Comparison of ENCODE assay signal across 1 cellular context in the genomic region with DNA sequence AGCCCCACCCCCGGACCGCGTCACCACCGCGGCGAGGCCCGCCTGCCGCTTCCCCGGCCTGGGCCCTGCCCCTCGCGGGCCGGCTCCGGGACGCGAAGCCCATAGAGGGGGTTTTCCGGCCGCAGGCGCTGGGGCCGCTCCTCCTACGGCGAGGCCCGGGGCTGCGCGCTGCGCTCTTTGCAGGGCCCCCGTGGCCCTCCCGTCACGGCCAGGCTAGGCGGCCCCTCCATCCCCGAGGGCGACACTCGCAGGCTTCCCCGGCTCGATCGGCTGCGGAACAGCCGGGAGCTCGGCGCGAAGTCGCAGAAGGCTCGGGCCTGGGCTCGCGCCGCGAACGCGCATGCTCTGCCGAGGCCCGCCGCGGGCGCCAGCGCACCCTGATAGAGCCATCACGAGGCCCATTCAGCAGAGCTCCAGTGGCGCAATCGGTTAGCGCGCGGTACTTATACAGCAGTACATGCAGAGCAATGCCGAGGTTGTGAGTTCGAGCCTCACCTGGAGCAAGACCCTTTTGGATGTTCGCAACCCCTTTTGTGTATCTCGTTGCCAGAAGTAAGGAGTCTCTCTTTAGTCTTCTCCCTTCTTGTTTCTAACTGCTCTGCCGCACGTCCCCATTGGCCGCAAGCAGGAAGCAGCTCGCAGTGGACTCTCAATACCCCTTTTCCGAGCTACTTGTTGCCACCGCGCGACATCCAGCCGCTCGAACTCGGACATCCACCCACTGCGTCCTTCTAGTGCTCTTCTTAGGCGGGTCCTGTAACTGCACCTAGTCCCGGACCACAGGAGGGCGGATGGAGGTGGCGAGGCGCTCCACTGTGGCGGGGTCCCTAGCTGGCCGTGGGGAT.
TF ChIP-seq lines count a peak whose summit lies in the region.

No MANE protein-coding gene starts in this region.

TF ChIP-seq in HepG2, 621 proteins besides CTCF, POLR2A, EP300 and RAD21 (continued from another document and continues in another):
- TF ChIP-seq THYN1 (CRISPR knock-in tag; IDR thresholded peaks at IDR 0.05; ENCODE audit: borderline replicate concordance, low read depth) (peak; percentile 87; the same call in 1 of the 2 replicates), ZNF761 (CRISPR knock-in tag; conservative IDR thresholded peaks at IDR 0.05) (peak; percentile 97), HOXD1 (CRISPR knock-in tag; IDR thresholded peaks at IDR 0.05) (peak; percentile 88; the same call in 1 of the 2 replicates), PHF21A (CRISPR knock-in tag; IDR thresholded peaks at IDR 0.05) (peak; percentile 88), ZNF562 (CRISPR knock-in tag; IDR thresholded peaks at IDR 0.05; ENCODE audit: borderline replicate concordance) (peak; percentile 81; the same call in 1 of the 2 replicates), SNAPC2 (CRISPR knock-in tag; IDR thresholded peaks at IDR 0.05) (no peak; the same call in 1 of the 2 replicates), SOX5 (CRISPR knock-in tag; IDR thresholded peaks at IDR 0.05; ENCODE audit: borderline replicate concordance) (peak; percentile 78), YEATS2 (CRISPR knock-in tag; IDR thresholded peaks at IDR 0.05; ENCODE audit: borderline replicate concordance) (peak; percentile 80; the same call in 1 of the 2 replicates), HIVEP1 (CRISPR knock-in tag; IDR thresholded peaks at IDR 0.05) (peak; percentile 73), ZNF773 (CRISPR knock-in tag; IDR thresholded peaks at IDR 0.05; ENCODE audit: borderline replicate concordance) (peak; percentile 79), TEAD2 (CRISPR knock-in tag; IDR thresholded peaks at IDR 0.05) (peak; percentile 93), NFKBIZ (CRISPR knock-in tag; IDR thresholded peaks at IDR 0.05) (peak; percentile 86), CEBPG (CRISPR knock-in tag; IDR thresholded peaks at IDR 0.05) (peak; percentile 99), FOXK2 (IDR thresholded peaks at IDR 0.05) (0 out of 2 replicates have a peak, but pooled peaks have one; percentile 35), SOX13 (IDR thresholded peaks at IDR 0.05) (peak; percentile 54; the same call in 1 of the 2 replicates), SOX13 (CRISPR knock-in tag; conservative IDR thresholded peaks at IDR 0.05 in 1 of 2, IDR thresholded peaks at IDR 0.05 in 1 of 2) (peak in 1 of 2 experiments; percentile 64; a peak in 1 of 4 replicates), FOXP1 (IDR thresholded peaks at IDR 0.05) (no peak), FOXP1 (CRISPR knock-in tag; IDR thresholded peaks at IDR 0.05) (0 out of 2 replicates have a peak, but pooled peaks have one; percentile 38), ZNF674 (CRISPR knock-in tag; IDR thresholded peaks at IDR 0.05; ENCODE audit: low read depth) (0 out of 2 replicates have a peak, but pooled peaks have one; percentile 24), DNMT3B (CRISPR knock-in tag; conservative IDR thresholded peaks at IDR 0.05) (peak; percentile 91), ZNF446 (CRISPR knock-in tag; IDR thresholded peaks at IDR 0.05) (peak; percentile 88), IRX3 (CRISPR knock-in tag; IDR thresholded peaks at IDR 0.05; ENCODE audit: borderline replicate concordance, low read depth) (peak; percentile 96; the same call in 1 of the 2 replicates), ZNF747 (CRISPR knock-in tag; IDR thresholded peaks at IDR 0.05; ENCODE audit: borderline replicate concordance) (peak; percentile 92), ZNF367 (CRISPR knock-in tag; IDR thresholded peaks at IDR 0.05; ENCODE audit: borderline replicate concordance) (peak; percentile 89; the same call in 1 of the 2 replicates), XRCC5 (optimal IDR thresholded peaks at IDR 0.05; ENCODE audit: low read length) (peak; percentile 74), AHR (CRISPR knock-in tag; IDR thresholded peaks at IDR 0.05) (no peak), ZFP36 (IDR thresholded peaks at IDR 0.05; ENCODE audit: borderline replicate concordance, low read depth, low read length, partially characterized antibody) (peak; percentile 9), ZNF350 (CRISPR knock-in tag; IDR thresholded peaks at IDR 0.05; ENCODE audit: borderline replicate concordance, low read depth) (peak; percentile 82; the same call in 1 of the 2 replicates), ARID2 (CRISPR knock-in tag; IDR thresholded peaks at IDR 0.05; ENCODE audit: borderline replicate concordance) (peak; percentile 97), ZNF331 (CRISPR knock-in tag; IDR thresholded peaks at IDR 0.05) (peak; percentile 98), MIER3 (CRISPR knock-in tag; IDR thresholded peaks at IDR 0.05; ENCODE audit: borderline replicate concordance) (peak; percentile 97; the same call in 1 of the 2 replicates), HNRNPK (IDR thresholded peaks at IDR 0.05; ENCODE audit: low read depth, low read length, poor library complexity, severe bottlenecking) (peak; percentile 80), HNF4A (CRISPR knock-in tag; IDR thresholded peaks at IDR 0.05) (peak; percentile 44; the same call in 1 of the 2 replicates), ELF1 (CRISPR knock-in tag; IDR thresholded peaks at IDR 0.05) (peak; percentile 41; the same call in 1 of the 2 replicates)
- TF ChIP-seq, protein P1, sequence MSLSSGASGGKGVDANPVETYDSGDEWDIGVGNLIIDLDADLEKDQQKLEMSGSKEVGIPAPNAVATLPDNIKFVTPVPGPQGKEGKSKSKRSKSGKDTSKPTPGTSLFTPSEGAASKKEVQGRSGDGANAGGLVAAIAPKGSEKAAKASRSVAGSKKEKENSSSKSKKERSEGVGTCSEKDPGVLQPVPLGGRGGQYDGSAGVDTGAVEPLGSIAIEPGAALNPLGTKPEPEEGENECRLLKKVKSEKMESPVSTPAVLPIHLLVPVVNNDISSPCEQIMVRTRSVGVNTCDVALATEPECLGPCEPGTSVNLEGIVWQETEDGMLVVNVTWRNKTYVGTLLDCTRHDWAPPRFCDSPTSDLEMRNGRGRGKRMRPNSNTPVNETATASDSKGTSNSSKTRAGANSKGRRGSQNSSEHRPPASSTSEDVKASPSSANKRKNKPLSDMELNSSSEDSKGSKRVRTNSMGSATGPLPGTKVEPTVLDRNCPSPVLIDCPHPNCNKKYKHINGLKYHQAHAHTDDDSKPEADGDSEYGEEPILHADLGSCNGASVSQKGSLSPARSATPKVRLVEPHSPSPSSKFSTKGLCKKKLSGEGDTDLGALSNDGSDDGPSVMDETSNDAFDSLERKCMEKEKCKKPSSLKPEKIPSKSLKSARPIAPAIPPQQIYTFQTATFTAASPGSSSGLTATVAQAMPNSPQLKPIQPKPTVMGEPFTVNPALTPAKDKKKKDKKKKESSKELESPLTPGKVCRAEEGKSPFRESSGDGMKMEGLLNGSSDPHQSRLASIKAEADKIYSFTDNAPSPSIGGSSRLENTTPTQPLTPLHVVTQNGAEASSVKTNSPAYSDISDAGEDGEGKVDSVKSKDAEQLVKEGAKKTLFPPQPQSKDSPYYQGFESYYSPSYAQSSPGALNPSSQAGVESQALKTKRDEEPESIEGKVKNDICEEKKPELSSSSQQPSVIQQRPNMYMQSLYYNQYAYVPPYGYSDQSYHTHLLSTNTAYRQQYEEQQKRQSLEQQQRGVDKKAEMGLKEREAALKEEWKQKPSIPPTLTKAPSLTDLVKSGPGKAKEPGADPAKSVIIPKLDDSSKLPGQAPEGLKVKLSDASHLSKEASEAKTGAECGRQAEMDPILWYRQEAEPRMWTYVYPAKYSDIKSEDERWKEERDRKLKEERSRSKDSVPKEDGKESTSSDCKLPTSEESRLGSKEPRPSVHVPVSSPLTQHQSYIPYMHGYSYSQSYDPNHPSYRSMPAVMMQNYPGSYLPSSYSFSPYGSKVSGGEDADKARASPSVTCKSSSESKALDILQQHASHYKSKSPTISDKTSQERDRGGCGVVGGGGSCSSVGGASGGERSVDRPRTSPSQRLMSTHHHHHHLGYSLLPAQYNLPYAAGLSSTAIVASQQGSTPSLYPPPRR (CRISPR knock-in tag; IDR thresholded peaks at IDR 0.05; ENCODE audit: borderline replicate concordance): peak; percentile 77
- TF ChIP-seq, protein P2, sequence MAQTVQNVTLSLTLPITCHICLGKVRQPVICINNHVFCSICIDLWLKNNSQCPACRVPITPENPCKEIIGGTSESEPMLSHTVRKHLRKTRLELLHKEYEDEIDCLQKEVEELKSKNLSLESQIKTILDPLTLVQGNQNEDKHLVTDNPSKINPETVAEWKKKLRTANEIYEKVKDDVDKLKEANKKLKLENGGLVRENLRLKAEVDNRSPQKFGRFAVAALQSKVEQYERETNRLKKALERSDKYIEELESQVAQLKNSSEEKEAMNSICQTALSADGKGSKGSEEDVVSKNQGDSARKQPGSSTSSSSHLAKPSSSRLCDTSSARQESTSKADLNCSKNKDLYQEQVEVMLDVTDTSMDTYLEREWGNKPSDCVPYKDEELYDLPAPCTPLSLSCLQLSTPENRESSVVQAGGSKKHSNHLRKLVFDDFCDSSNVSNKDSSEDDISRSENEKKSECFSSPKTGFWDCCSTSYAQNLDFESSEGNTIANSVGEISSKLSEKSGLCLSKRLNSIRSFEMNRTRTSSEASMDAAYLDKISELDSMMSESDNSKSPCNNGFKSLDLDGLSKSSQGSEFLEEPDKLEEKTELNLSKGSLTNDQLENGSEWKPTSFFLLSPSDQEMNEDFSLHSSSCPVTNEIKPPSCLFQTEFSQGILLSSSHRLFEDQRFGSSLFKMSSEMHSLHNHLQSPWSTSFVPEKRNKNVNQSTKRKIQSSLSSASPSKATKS (CRISPR knock-in tag; IDR thresholded peaks at IDR 0.05): no peak
- TF ChIP-seq, protein P3, sequence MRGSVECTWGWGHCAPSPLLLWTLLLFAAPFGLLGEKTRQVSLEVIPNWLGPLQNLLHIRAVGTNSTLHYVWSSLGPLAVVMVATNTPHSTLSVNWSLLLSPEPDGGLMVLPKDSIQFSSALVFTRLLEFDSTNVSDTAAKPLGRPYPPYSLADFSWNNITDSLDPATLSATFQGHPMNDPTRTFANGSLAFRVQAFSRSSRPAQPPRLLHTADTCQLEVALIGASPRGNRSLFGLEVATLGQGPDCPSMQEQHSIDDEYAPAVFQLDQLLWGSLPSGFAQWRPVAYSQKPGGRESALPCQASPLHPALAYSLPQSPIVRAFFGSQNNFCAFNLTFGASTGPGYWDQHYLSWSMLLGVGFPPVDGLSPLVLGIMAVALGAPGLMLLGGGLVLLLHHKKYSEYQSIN (CRISPR knock-in tag; IDR thresholded peaks at IDR 0.05; ENCODE audit: borderline replicate concordance): no peak; the same call in 1 of the 2 replicates
- TF ChIP-seq, protein P4, sequence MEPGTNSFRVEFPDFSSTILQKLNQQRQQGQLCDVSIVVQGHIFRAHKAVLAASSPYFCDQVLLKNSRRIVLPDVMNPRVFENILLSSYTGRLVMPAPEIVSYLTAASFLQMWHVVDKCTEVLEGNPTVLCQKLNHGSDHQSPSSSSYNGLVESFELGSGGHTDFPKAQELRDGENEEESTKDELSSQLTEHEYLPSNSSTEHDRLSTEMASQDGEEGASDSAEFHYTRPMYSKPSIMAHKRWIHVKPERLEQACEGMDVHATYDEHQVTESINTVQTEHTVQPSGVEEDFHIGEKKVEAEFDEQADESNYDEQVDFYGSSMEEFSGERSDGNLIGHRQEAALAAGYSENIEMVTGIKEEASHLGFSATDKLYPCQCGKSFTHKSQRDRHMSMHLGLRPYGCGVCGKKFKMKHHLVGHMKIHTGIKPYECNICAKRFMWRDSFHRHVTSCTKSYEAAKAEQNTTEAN (CRISPR knock-in tag; conservative IDR thresholded peaks at IDR 0.05): peak; percentile 93
- TF ChIP-seq, protein P5, sequence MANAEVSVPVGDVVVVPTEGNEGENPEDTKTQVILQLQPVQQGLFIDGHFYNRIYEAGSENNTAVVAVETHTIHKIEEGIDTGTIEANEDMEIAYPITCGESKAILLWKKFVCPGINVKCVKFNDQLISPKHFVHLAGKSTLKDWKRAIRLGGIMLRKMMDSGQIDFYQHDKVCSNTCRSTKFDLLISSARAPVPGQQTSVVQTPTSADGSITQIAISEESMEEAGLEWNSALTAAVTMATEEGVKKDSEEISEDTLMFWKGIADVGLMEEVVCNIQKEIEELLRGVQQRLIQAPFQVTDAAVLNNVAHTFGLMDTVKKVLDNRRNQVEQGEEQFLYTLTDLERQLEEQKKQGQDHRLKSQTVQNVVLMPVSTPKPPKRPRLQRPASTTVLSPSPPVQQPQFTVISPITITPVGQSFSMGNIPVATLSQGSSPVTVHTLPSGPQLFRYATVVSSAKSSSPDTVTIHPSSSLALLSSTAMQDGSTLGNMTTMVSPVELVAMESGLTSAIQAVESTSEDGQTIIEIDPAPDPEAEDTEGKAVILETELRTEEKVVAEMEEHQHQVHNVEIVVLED (CRISPR knock-in tag; IDR thresholded peaks at IDR 0.05; ENCODE audit: borderline replicate concordance): peak; percentile 62
- TF ChIP-seq, protein P6, sequence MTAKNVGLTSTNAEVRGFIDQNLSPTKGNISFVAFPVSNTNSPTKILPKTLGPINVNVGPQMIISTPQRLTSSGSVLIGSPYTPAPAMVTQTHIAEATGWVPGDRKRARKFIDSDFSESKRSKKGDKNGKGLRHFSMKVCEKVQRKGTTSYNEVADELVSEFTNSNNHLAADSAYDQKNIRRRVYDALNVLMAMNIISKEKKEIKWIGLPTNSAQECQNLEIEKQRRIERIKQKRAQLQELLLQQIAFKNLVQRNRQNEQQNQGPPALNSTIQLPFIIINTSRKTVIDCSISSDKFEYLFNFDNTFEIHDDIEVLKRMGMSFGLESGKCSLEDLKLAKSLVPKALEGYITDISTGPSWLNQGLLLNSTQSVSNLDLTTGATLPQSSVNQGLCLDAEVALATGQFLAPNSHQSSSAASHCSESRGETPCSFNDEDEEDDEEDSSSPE (CRISPR knock-in tag; IDR thresholded peaks at IDR 0.05): peak; percentile 95
- TF ChIP-seq, protein P7, sequence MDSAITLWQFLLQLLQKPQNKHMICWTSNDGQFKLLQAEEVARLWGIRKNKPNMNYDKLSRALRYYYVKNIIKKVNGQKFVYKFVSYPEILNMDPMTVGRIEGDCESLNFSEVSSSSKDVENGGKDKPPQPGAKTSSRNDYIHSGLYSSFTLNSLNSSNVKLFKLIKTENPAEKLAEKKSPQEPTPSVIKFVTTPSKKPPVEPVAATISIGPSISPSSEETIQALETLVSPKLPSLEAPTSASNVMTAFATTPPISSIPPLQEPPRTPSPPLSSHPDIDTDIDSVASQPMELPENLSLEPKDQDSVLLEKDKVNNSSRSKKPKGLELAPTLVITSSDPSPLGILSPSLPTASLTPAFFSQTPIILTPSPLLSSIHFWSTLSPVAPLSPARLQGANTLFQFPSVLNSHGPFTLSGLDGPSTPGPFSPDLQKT (CRISPR knock-in tag; IDR thresholded peaks at IDR 0.05; ENCODE audit: borderline replicate concordance): peak; percentile 82
- TF ChIP-seq, protein P8, sequence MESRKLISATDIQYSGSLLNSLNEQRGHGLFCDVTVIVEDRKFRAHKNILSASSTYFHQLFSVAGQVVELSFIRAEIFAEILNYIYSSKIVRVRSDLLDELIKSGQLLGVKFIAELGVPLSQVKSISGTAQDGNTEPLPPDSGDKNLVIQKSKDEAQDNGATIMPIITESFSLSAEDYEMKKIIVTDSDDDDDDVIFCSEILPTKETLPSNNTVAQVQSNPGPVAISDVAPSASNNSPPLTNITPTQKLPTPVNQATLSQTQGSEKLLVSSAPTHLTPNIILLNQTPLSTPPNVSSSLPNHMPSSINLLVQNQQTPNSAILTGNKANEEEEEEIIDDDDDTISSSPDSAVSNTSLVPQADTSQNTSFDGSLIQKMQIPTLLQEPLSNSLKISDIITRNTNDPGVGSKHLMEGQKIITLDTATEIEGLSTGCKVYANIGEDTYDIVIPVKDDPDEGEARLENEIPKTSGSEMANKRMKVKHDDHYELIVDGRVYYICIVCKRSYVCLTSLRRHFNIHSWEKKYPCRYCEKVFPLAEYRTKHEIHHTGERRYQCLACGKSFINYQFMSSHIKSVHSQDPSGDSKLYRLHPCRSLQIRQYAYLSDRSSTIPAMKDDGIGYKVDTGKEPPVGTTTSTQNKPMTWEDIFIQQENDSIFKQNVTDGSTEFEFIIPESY (CRISPR knock-in tag; IDR thresholded peaks at IDR 0.05): no peak
